Comparison of ENCODE assay signal across 28 cellular contexts in the genomic region with DNA sequence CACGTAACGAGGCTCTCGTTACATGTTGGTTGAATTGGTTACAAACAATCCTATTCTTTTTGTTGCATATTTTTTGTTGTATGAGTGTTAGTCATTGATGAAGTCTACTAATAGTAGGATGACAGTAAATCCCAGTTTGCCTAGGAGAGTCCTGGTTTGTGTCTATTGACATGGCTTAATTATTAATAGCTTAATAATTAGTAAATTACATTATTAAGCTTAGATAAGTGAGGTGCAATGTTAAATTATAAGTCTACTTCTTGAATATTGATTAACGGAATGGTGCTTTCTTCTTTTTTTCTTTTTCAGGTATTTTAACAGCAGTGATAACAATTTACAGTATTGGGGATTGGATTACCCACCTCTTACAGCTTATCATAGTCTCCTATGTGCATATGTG.
"Had no signal": no experiment of that assay in that cellular context is flagged by ENCODE, and none has a peak within 500 bp of the region (broad histone marks: within the 10 kb centered on the region; RNA-seq: fewer than 3 reads in every experiment).

No MANE protein-coding gene starts in this region.

- H3K4me1 ChIP-seq: colonic mucosa, esophagus muscularis mucosa, foreskin keratinocyte, gastrocnemius medialis, gastroesophageal sphincter, heart left ventricle, heart right ventricle had no signal

- H3K9me3 ChIP-seq: colonic mucosa, esophagus muscularis mucosa, esophagus squamous epithelium, gastrocnemius medialis, gastroesophageal sphincter, heart left ventricle had no signal

- FAIRE-seq: colon, endometrium, endothelial cell of umbilical vein, frontal cortex had no signal

- H3K27ac ChIP-seq: colonic mucosa, coronary artery, dorsolateral prefrontal cortex, epithelial cell of prostate, esophagus muscularis mucosa, esophagus squamous epithelium, foreskin keratinocyte, gastrocnemius medialis, gastroesophageal sphincter, heart left ventricle, heart right ventricle had no signal

- H3K4me3 ChIP-seq: colonic mucosa, coronary artery, dorsolateral prefrontal cortex, esophagus muscularis mucosa, esophagus squamous epithelium, gastrocnemius medialis, gastroesophageal sphincter, heart left ventricle, heart right ventricle had no signal

- DNase-seq: colonic mucosa; cortex of kidney; dermis blood vessel endothelial cell; dorsolateral prefrontal cortex; effector CD4-positive, alpha-beta T cell; effector CD8-positive, alpha-beta T cell; effector memory CD4-positive, alpha-beta T cell; effector memory CD8-positive, alpha-beta T cell; endodermal cell; erythroblast; esophagus squamous epithelium; foreskin fibroblast; foreskin keratinocyte; foreskin melanocyte; gastrocnemius medialis; glutamatergic neuron; head of caudate nucleus; heart left ventricle; heart right ventricle had no signal

- H3K36me3 ChIP-seq: colonic mucosa had no signal

- H3K27me3 ChIP-seq: colonic mucosa, dorsolateral prefrontal cortex, esophagus muscularis mucosa, esophagus squamous epithelium, foreskin keratinocyte, gastrocnemius medialis, gastroesophageal sphincter, heart left ventricle, heart right ventricle had no signal

- ATAC-seq: effector memory CD8-positive, alpha-beta T cell; esophagus mucosa; foreskin keratinocyte; gastrocnemius medialis; gastroesophageal sphincter; heart left ventricle; heart right ventricle had no signal
